In the genomic region with DNA sequence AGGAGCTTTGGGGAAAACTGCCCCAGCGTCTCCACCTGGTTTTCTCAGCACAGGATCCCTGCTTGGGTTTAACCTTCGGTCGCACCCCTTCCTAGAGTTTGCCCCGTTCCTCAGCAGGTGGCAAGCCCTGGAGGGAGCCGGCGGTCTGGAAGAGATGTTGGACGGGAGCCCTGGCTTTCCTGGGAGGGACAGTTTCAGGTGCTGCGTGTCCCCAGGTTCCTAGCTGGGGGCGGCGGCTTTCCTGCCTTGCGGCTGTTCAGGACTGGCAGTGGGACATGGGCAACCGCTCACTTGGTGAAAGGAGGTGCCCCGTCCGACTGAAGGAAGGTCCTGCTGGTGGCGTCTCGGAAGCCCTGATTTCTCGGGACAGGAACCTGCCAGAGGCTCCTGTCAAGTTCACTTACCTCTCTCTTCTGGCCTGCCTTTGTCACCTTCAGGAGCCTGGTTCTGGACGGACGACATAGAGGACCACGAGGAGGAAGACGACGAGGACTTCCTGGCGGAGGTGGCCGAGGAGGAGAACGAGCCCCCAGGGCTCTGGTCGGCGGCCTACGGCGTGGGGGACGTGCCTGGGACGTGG, we compare ENCODE assay signal across 26 cellular contexts. TPM values are rescaled to one million over a fixed set of nuclear protein-coding genes. Genes with fewer than 3 reads are reported as not detected.
DNase-seq lines count a peak whose midpoint lies in the region; ATAC-seq and TF ChIP-seq lines count a peak whose summit lies in the region.
"Had no signal": no experiment of that assay in that cellular context is flagged by ENCODE, and none has a peak within 500 bp of the region (broad histone marks: within the 10 kb centered on the region; RNA-seq: fewer than 3 reads in every experiment).

No MANE protein-coding gene starts in this region.

- H3K9me3 Mint-ChIP-seq in activated B cell treated with CpG ODN at 0.5 μM for 24 hours = no peaks in the 10 kb centered on the region
- H3K9me3 Mint-ChIP-seq: central memory CD8-positive, alpha-beta T cell had no signal

- H3K4me1 Mint-ChIP-seq in activated B cell treated with CpG ODN at 0.5 μM for 24 hours = no peaks in the 10 kb centered on the region
- H3K4me1 Mint-ChIP-seq: central memory CD8-positive, alpha-beta T cell; immature natural killer cell; nephron had no signal

- peaks cover 20 to 27% of the 10 kb centered on the region in 2 donors for H3K36me3 ChIP-seq in thyroid gland

- H3K27ac ChIP-seq in right cardiac atrium (ENCODE audit: low read length) (no peak overlapping the region), thyroid gland (no peak overlapping the region)
- H3K27ac ChIP-seq: dorsolateral prefrontal cortex, PC-9, suprapubic skin had no signal

- H3K4me1 ChIP-seq in right cardiac atrium (ENCODE audit: control insufficient read depth, insufficient read depth, low read length) (no peaks in the 10 kb centered on the region), thyroid gland (peaks cover 2 to 6% of the 10 kb centered on the region in 2 donors)
- H3K4me1 ChIP-seq: suprapubic skin had no signal

- TF ChIP-seq CTCF in activated B cell treated with CpG ODN at 0.5 μM for 24 hours (IDR thresholded peaks at IDR 0.05) (no peak), thyroid gland (IDR thresholded peaks at IDR 0.05) (no peak)

- H3K4me3 Mint-ChIP-seq in activated B cell treated with CpG ODN at 0.5 μM for 24 hours = no peak overlapping the region
- H3K4me3 Mint-ChIP-seq: activated CD8-positive, alpha-beta T cell treated with anti-CD3 and anti-CD28 coated beads, Interleukin-2, amount 10 ng/mL, durations not matched to agents 7 days and 5 days; central memory CD8-positive, alpha-beta T cell; immature natural killer cell; nephron had no signal

- POLR2A ChIA-PET in activated B cell treated with CpG ODN at 0.5 μM for 24 hours (lab: Charles Lee) = no interaction called here

- ATAC-seq in Right ventricle myocardium superior (ENCODE audit: poor library complexity) = no peak
- ATAC-seq in right cardiac atrium = no peak
- no peak for ATAC-seq in activated B cell treated with CpG ODN at 0.5 μM for 24 hours (ENCODE audit: low read depth)
- ATAC-seq: activated CD8-positive, alpha-beta T cell treated with anti-CD3 and anti-CD28 coated beads, Interleukin-2, amount 10 ng/mL, durations not matched to agents 7 days and 5 days; left colon had no signal

- no peak overlapping the region for H3K27ac Mint-ChIP-seq in activated B cell treated with CpG ODN at 0.5 μM for 24 hours
- H3K27ac Mint-ChIP-seq: activated CD8-positive, alpha-beta T cell treated with anti-CD3 and anti-CD28 coated beads, Interleukin-2, amount 10 ng/mL, durations not matched to agents 7 days and 5 days; immature natural killer cell; nephron had no signal

- peaks cover 62% of the 10 kb centered on the region for H3K36me3 Mint-ChIP-seq in activated B cell treated with CpG ODN at 0.5 μM for 24 hours (ENCODE audit: low read depth)

- H3K9me3 ChIP-seq in right cardiac atrium (ENCODE audit: control insufficient read depth, low read length) (no peaks in the 10 kb centered on the region), thyroid gland (no peaks in the 10 kb centered on the region)
- H3K9me3 ChIP-seq: suprapubic skin had no signal

- CTCF ChIA-PET in activated B cell treated with CpG ODN at 0.5 μM for 24 hours (lab: Charles Lee) = no interaction called here

- no peak for TF ChIP-seq POLR2A in thyroid gland (IDR thresholded peaks at IDR 0.05)

- H3K27me3 ChIP-seq in right cardiac atrium (ENCODE audit: control insufficient read depth, insufficient read depth) (no peaks in the 10 kb centered on the region), thyroid gland (no peaks in the 10 kb centered on the region)
- H3K27me3 ChIP-seq: dorsolateral prefrontal cortex, suprapubic skin had no signal

- 99% methylated on average over 31 of the region's 31 CpGs for WGBS in right cardiac atrium
- 96 to 97% methylated on average over 22 to 31 of the region's 31 CpGs for WGBS in thyroid gland, 2 donors

- no peaks in the 10 kb centered on the region for H3K27me3 Mint-ChIP-seq in activated B cell treated with CpG ODN at 0.5 μM for 24 hours
- H3K27me3 Mint-ChIP-seq: central memory CD8-positive, alpha-beta T cell had no signal

- DNase-seq in Right ventricle myocardium superior (peak; percentile 35), right cardiac atrium (no peak), activated B cell treated with CpG ODN at 0.5 μM for 24 hours (peak; percentile 7), mesenteric fat pad (ENCODE audit: low spot score) (peak; percentile 84), thyroid gland (no peak), NCI-H1930 (lab: John Stamatoyannopoulos, UW) (no peak)
- DNase-seq in stimulated activated CD4-positive, alpha-beta T cell treated with anti-CD3 and anti-CD28 coated beads, Interleukin-4, amount 100 ng/mL, for 4 hours = no peak
- DNase-seq: activated CD8-positive, alpha-beta T cell treated with anti-CD3 and anti-CD28 coated beads, Interleukin-2, amount 10 ng/mL, durations not matched to agents 7 days and 5 days; COR-L47; DMS79; GOT3; hypothalamus; immature natural killer cell; IMR-90; left colon; MV-4-11; NCI-H146; NCI-H2107; NCI-H345; PC-9; small intestine; stimulated activated naive CD4-positive, alpha-beta T cell treated with Interleukin-2 at 50 U/mL for 16 hours had no signal

- intact Hi-C loops in Right ventricle myocardium superior (cut with DNase I) = no loop called here
- intact Hi-C loops in right cardiac atrium (cut with DNase I) = no loop called here
- intact Hi-C loops in activated B cell treated with CpG ODN at 0.5 μM for 24 hours (cut with micrococcal nuclease) = no loop called here
- intact Hi-C loops in thyroid gland (cut with DNase I) = loop anchor here (10.0 kb wide), 1 partner anchor 53 kb away; a partner anchor contains a TSS

- H3K4me3 ChIP-seq in right cardiac atrium (ENCODE audit: low read length) = no peak overlapping the region
- H3K4me3 ChIP-seq in thyroid gland (replicated peaks in 1 of 3) = no peak overlapping the region
- H3K4me3 ChIP-seq: dorsolateral prefrontal cortex, PC-9, suprapubic skin had no signal

RNA-seq across cellular contexts. Expression of a gene that starts 14.8 kb away (rescaled TPM):
- total RNA-seq in Right ventricle myocardium superior (16.2 TPM), right cardiac atrium (10 to 100 TPM; 14.8 to 20.7 (median 17.3) TPM), activated B cell treated with CpG ODN at 0.5 μM for 24 hours (40.3 and 43.8 TPM in 2 replicates), mesenteric fat pad (27.7 TPM), thyroid gland (10 to 100 TPM; 40.6 to 63.7 (median 49.5) TPM)
- polyA plus RNA-seq in right cardiac atrium = 11.7 TPM

RNA-seq across cellular contexts. Expression of a gene that starts 36.5 kb away (rescaled TPM):
- 10.7 TPM for total RNA-seq in Right ventricle myocardium superior
- 10 to 100 TPM; 12.4 to 20.6 (median 17.2) TPM for total RNA-seq in right cardiac atrium
- 8.2 TPM for polyA plus RNA-seq in right cardiac atrium
- 2.8 and 3.2 TPM in 2 replicates for total RNA-seq in activated B cell treated with CpG ODN at 0.5 μM for 24 hours
- 4.1 TPM for total RNA-seq in mesenteric fat pad
- total RNA-seq in thyroid gland = 10 to 100 TPM; 17.2 to 27.4 (median 22.1) TPM

RNA-seq across cellular contexts. Expression of a gene that starts 54.8 kb away (rescaled TPM):
- total RNA-seq in Right ventricle myocardium superior (12.3 TPM), right cardiac atrium (10 to 100 TPM; 18.2 to 25.3 (median 20.9) TPM), activated B cell treated with CpG ODN at 0.5 μM for 24 hours (31.3 and 35.6 TPM in 2 replicates), mesenteric fat pad (16.6 TPM), thyroid gland (10 to 100 TPM; 29.2 to 43.9 (median 31.4) TPM)
- 9.6 TPM for polyA plus RNA-seq in right cardiac atrium

Comparison
In these comparisons a context has a peak if more than half of its experiments do, and no peak if none do; other contexts are left out.
1. DNase-seq: peak in Right ventricle myocardium superior (single experiment), activated B cell treated with CpG ODN at 0.5 μM for 24 hours (single experiment) and mesenteric fat pad (single experiment); none in right cardiac atrium (0 of 3), stimulated activated CD4-positive, alpha-beta T cell treated with anti-CD3 and anti-CD28 coated beads, Interleukin-4, amount 100 ng/mL, for 4 hours (0 of 2), thyroid gland (0 of 2) and NCI-H1930 (0 of 2).